Comparison of ENCODE assay signal across 7 cellular contexts in the genomic region with DNA sequence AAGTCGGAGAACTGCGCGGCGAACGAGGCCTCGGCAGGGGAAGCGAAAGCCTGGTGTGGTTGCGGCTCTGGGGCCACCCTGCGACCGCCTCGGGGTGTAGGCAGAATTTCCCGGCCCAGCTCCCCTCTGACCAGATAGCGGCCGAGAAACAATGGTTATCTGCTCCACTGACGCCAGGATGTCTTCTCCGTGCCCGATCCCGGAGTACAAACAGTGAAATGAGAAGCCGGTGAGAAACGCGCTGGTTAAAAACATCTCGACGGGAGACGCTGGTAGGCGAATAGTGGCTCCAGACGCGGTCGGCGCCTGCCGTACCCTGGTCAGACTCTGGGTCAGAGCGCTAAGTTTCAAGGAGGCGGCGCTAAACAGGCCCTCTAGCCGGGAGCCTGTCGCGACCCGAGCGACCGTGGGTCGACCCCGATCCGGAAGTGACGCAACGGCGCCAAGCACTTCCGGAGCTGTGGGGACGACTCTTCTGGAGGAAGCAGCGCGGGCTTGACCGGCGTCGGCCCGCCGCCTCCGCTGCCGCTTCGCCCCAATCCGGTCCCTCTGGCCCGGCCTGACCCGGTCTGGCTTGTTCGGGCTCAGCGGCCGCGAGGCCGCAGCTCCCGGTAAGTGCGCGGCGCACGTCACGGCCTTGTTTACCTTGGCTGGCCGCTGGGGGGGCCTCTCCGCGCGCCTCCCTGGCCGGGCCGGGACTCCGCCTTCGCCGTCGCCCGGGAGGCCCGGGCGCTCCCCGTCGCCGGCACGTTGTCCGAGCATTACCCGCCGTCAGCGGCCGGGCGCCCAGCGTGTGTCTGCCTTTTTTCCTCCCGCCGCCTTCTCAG. TPM values are rescaled to one million over a fixed set of nuclear protein-coding genes. Genes with fewer than 3 reads are reported as not detected.
DNase-seq lines count a peak whose midpoint lies in the region; ATAC-seq, FAIRE-seq and TF ChIP-seq lines count a peak whose summit lies in the region.

A gene (plus strand): TSS at position 455 of the 827 bp plus-strand sequence. CDS start 8,717 bp downstream, outside the sequence.

- peaks cover 57% of the 10 kb centered on the region for H3K79me2 ChIP-seq in astrocyte (ENCODE audit: insufficient read depth, low read length)

- peak within 1 kb of the TSS; percentile 94 for H3K27ac ChIP-seq in astrocyte (ENCODE audit: low read depth, low read length)

- DNase-seq in GM13977 (ENCODE audit: low spot score) (peak; percentile 96), NCI-H146 (lab: John Stamatoyannopoulos, UW) (peak; percentile 79), astrocyte (ENCODE audit: low read depth) (peak; percentile 86), hepatic stellate cell (ENCODE audit: low spot score) (peak; percentile 97), retina (peak; percentile 98)
- peak; percentile 93 for DNase-seq in T-helper 2 cell treated with Interferon-gamma antibody and Interleukin-4, amounts not matched to agents 5 μg/mL and 100 μg/mL, for 36 hours (ENCODE audit: low spot score)

- in situ Hi-C loops in GM13977 (cut with MboI; ENCODE audit: low pct_unique_long_range_greater_than_20kb, low sequenced_read_pairs, unreplicated experiment) = no loop called here

- TF ChIP-seq CTCF in GM13977 (IDR thresholded peaks at IDR 0.05; ENCODE audit: extremely low read depth, insufficient read depth, missing control alignments) (peak; percentile 47), astrocyte (IDR thresholded peaks at IDR 0.05; ENCODE audit: insufficient read depth, low read depth, low read length) (peak; percentile 4)

- no peaks in the 10 kb centered on the region for H3K9me3 ChIP-seq in astrocyte (ENCODE audit: insufficient read depth, low read depth, low read length)

- peak within 1 kb of the TSS; percentile 93 for H3K4me3 ChIP-seq in astrocyte (ENCODE audit: insufficient read depth, low read depth, low read length)

- H3K36me3 ChIP-seq in astrocyte (ENCODE audit: insufficient read depth, low read length) = no peaks in the 10 kb centered on the region

- no peaks in the 10 kb centered on the region for H3K9me3 Mint-ChIP-seq in T-helper 2 cell treated with Interferon-gamma antibody and Interleukin-4, amounts not matched to agents 5 μg/mL and 100 μg/mL, for 36 hours
- H3K9me3 Mint-ChIP-seq in astrocyte (ENCODE audit: unreplicated experiment) = no peaks in the 10 kb centered on the region

- H3K27me3 ChIP-seq in astrocyte (ENCODE audit: insufficient read depth, low read length) = no peaks in the 10 kb centered on the region

- peak within 1 kb of the TSS; percentile 97 for H3K9ac ChIP-seq in astrocyte (ENCODE audit: low read length)

- ATAC-seq in HG02798 (IDR thresholded peaks at IDR 0.05; ENCODE audit: poor library complexity, unreplicated experiment) = peak; percentile 89

- H4K20me1 ChIP-seq in astrocyte (ENCODE audit: insufficient read depth, low read length) = peaks cover 25% of the 10 kb centered on the region

- peak within 1 kb of the TSS; percentile 97 for H2AFZ ChIP-seq in astrocyte (ENCODE audit: low read depth, low read length)

- peak within 1 kb of the TSS; percentile 100 for H3K27ac Mint-ChIP-seq in T-helper 2 cell treated with Interferon-gamma antibody and Interleukin-4, amounts not matched to agents 5 μg/mL and 100 μg/mL, for 36 hours
- peak within 1 kb of the TSS; percentile 99 for H3K27ac Mint-ChIP-seq in astrocyte (ENCODE audit: unreplicated experiment)

- H3K36me3 Mint-ChIP-seq in T-helper 2 cell treated with Interferon-gamma antibody and Interleukin-4, amounts not matched to agents 5 μg/mL and 100 μg/mL, for 36 hours (ENCODE audit: low read depth) = peaks cover 18% of the 10 kb centered on the region
- no peaks in the 10 kb centered on the region for H3K36me3 Mint-ChIP-seq in astrocyte (ENCODE audit: low read depth, unreplicated experiment)

- peak within 1 kb of the TSS; percentile 99 for H3K4me3 Mint-ChIP-seq in T-helper 2 cell treated with Interferon-gamma antibody and Interleukin-4, amounts not matched to agents 5 μg/mL and 100 μg/mL, for 36 hours
- H3K4me3 Mint-ChIP-seq in astrocyte (ENCODE audit: unreplicated experiment) = peak within 1 kb of the TSS; percentile 94

- H3K4me1 Mint-ChIP-seq in T-helper 2 cell treated with Interferon-gamma antibody and Interleukin-4, amounts not matched to agents 5 μg/mL and 100 μg/mL, for 36 hours (ENCODE audit: low read depth) = peaks cover 22% of the 10 kb centered on the region
- peaks cover 6% of the 10 kb centered on the region for H3K4me1 Mint-ChIP-seq in astrocyte (ENCODE audit: low read depth, unreplicated experiment)

- FAIRE-seq in astrocyte (lab: Jason Lieb, UNC) = no peak

- peaks cover 8% of the 10 kb centered on the region for H3K4me1 ChIP-seq in astrocyte (ENCODE audit: insufficient read depth, low read length)

- H3K27me3 Mint-ChIP-seq in T-helper 2 cell treated with Interferon-gamma antibody and Interleukin-4, amounts not matched to agents 5 μg/mL and 100 μg/mL, for 36 hours (ENCODE audit: low read depth) = no peaks in the 10 kb centered on the region
- H3K27me3 Mint-ChIP-seq in astrocyte (ENCODE audit: low read depth, unreplicated experiment) = no peaks in the 10 kb centered on the region

- H3K4me2 ChIP-seq in astrocyte (ENCODE audit: low read length) = peak within 1 kb of the TSS; percentile 88

RNA-seq across cellular contexts. Expression of the gene that starts here (rescaled TPM):
- 93.6 and 94.6 TPM in 2 replicates for total RNA-seq in astrocyte

Comparison
In these comparisons a context has a peak if more than half of its experiments do, and no peak if none do; other contexts are left out.
1. Peak in every context shown above with its lines: DNase-seq, ATAC-seq, H3K4me3 ChIP-seq and H3K27ac ChIP-seq.